In the genomic region with DNA sequence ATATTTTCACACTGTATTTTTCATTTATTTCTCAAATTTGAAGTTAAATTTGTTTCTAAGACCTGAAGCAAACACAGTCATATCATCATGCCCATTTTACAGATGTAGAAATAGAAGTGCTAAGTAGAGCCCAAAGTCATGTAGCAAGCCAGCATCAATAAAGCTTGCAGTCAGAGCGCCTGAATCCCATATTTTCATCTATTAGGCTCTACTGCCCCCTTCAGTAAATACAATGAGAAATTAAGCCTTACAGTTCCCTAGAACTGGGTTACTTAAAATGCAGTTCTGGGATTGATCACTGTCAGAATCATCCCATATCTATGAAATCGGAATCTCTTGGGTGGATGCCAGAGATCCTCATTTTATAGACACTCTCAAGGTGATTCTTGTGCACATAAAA, we compare ENCODE assay signal across 8 cellular contexts.
DNase-seq lines count a peak whose midpoint lies in the region; ATAC-seq and TF ChIP-seq lines count a peak whose summit lies in the region.

No MANE protein-coding gene starts in this region.

- no peak overlapping the region for H3K4me3 Mint-ChIP-seq in GM23338

- H3F3A ChIP-seq in GM23338 (replicated peaks; ENCODE audit: low read depth) (no peaks in the 10 kb centered on the region), neural cell (ENCODE audit: insufficient read depth, low read length, poor library complexity, severe bottlenecking) (no peaks in the 10 kb centered on the region)

- TF ChIP-seq RAD21 in neural cell (conservative IDR thresholded peaks at IDR 0.05), result peak; percentile 60

- no peaks in the 10 kb centered on the region for H3K36me3 ChIP-seq in GM23338 (ENCODE audit: insufficient read depth)
- no peaks in the 10 kb centered on the region for H3K36me3 ChIP-seq in neural cell (ENCODE audit: insufficient read depth, low read length)
- H3K36me3 ChIP-seq in effector memory CD4-positive, alpha-beta T cell (ENCODE audit: control insufficient read depth, insufficient read depth, low read length), result no peaks in the 10 kb centered on the region

- no peak overlapping the region for H3K4me2 ChIP-seq in GM23338
- no peak overlapping the region for H3K4me2 ChIP-seq in neural cell (ENCODE audit: low read length)

- H3K36me3 Mint-ChIP-seq in GM23338 (ENCODE audit: low read depth), result no peaks in the 10 kb centered on the region

- no peaks in the 10 kb centered on the region for H3K9me2 ChIP-seq in GM23338 (ENCODE audit: insufficient read depth)
- H3K9me2 ChIP-seq in neural cell (ENCODE audit: insufficient read depth, low read length), result no peaks in the 10 kb centered on the region

- no peak overlapping the region for H2AFZ ChIP-seq in GM23338
- no peak overlapping the region for H2AFZ ChIP-seq in neural cell (ENCODE audit: low read depth, low read length)

- H3K79me2 ChIP-seq in GM23338 (replicated peaks; ENCODE audit: insufficient read depth), result no peaks in the 10 kb centered on the region
- no peaks in the 10 kb centered on the region for H3K79me2 ChIP-seq in neural cell (replicated peaks; ENCODE audit: insufficient read depth, low read length)

- no peaks in the 10 kb centered on the region for H3K27me3 ChIP-seq in GM23338 (ENCODE audit: insufficient read depth)
- no peaks in the 10 kb centered on the region for H3K27me3 ChIP-seq in neural cell (ENCODE audit: insufficient read depth, low read depth, low read length)
- H3K27me3 ChIP-seq in effector memory CD4-positive, alpha-beta T cell (replicated peaks; ENCODE audit: control insufficient read depth, insufficient read depth, low read length, poor library complexity, severe bottlenecking), result no peaks in the 10 kb centered on the region

- TF ChIP-seq CTCF in GM23338 (conservative IDR thresholded peaks at IDR 0.05; ENCODE audit: low read depth in 2 of 2) (peak; percentile 66 to 68), neural cell (IDR thresholded peaks at IDR 0.05; ENCODE audit: poor library complexity, severe bottlenecking) (peak; percentile 45)

- peaks cover 13% of the 10 kb centered on the region; the same call in 1 of the 2 replicates for H3K4me1 ChIP-seq in GM23338 (ENCODE audit: insufficient read depth)
- H3K4me1 ChIP-seq in effector memory CD4-positive, alpha-beta T cell (ENCODE audit: control insufficient read depth, insufficient read depth, low read length, poor library complexity, severe bottlenecking), result no peaks in the 10 kb centered on the region

- no peak overlapping the region for H3K4me3 ChIP-seq in GM23338
- H3K4me3 ChIP-seq in neural cell (ENCODE audit: low read length), result no peak overlapping the region
- no peak overlapping the region for H3K4me3 ChIP-seq in effector memory CD4-positive, alpha-beta T cell (ENCODE audit: insufficient read depth, low read depth, low read length, poor library complexity, severe bottlenecking)

- DNase-seq in A172 (ENCODE audit: low spot score), result peak; percentile 72
- DNase-seq in GM23338 (ENCODE audit: low spot score), result peak; percentile 74
- DNase-seq in NCI-H526 treated with DMSO at 0.1 percent for 48 hours (lab: John Stamatoyannopoulos, UW), result peak; percentile 28
- peak; percentile 81 for DNase-seq in dermis blood vessel endothelial cell
- no peak for DNase-seq in effector memory CD4-positive, alpha-beta T cell
- no peak for DNase-seq in NCI-H2227 treated with DMSO at 0.1 percent for 48 hours (lab: John Stamatoyannopoulos, UW)

- H3K27me3 Mint-ChIP-seq in GM23338 (ENCODE audit: insufficient read depth, low read depth, poor library complexity), result no peaks in the 10 kb centered on the region

- H3K27ac ChIP-seq in GM23338 (ENCODE audit: low read depth) (no peak overlapping the region), neural cell (ENCODE audit: low read length) (no peak overlapping the region)
- H3K27ac ChIP-seq in effector memory CD4-positive, alpha-beta T cell (ENCODE audit: insufficient read depth, low read length, poor library complexity, severe bottlenecking), result no peak overlapping the region

- H3K4me1 Mint-ChIP-seq in GM23338, result peaks cover 39% of the 10 kb centered on the region

- no peak overlapping the region for H3K27ac Mint-ChIP-seq in GM23338

- H3K9me3 ChIP-seq in neural cell (ENCODE audit: low read length), result no peaks in the 10 kb centered on the region
- H3K9me3 ChIP-seq in effector memory CD4-positive, alpha-beta T cell (ENCODE audit: control insufficient read depth, low read length), result no peaks in the 10 kb centered on the region

- H3K9ac ChIP-seq in neural cell (ENCODE audit: low read length), result no peak overlapping the region

- H4K20me1 ChIP-seq in GM23338 (replicated peaks; ENCODE audit: insufficient read depth) (no peaks in the 10 kb centered on the region), neural cell (ENCODE audit: insufficient read depth) (no peaks in the 10 kb centered on the region)

- TF ChIP-seq EP300 in neural cell (conservative IDR thresholded peaks at IDR 0.05; ENCODE audit: poor library complexity, severe bottlenecking), result no peak

- ATAC-seq in GM23338 (peak; percentile 79), GM21786 (IDR thresholded peaks at IDR 0.05; ENCODE audit: unreplicated experiment) (no peak)

- H3K9me3 Mint-ChIP-seq in GM23338, result no peaks in the 10 kb centered on the region

TF ChIP-seq in GM23338, 12 proteins besides CTCF, POLR2A, EP300 and RAD21 (continues in another document):
- TF ChIP-seq CREB1 (CRISPR knock-in tag; IDR thresholded peaks at IDR 0.05; ENCODE audit: low read depth) (no peak), EZH2phosphoT487 (IDR thresholded peaks at IDR 0.05; ENCODE audit: unreplicated experiment) (no peak), POLR2AphosphoS5 (IDR thresholded peaks at IDR 0.05; ENCODE audit: low read depth) (no peak), ZNF331 (CRISPR knock-in tag; IDR thresholded peaks at IDR 0.05; ENCODE audit: low read depth) (no peak)
- TF ChIP-seq, protein P1, sequence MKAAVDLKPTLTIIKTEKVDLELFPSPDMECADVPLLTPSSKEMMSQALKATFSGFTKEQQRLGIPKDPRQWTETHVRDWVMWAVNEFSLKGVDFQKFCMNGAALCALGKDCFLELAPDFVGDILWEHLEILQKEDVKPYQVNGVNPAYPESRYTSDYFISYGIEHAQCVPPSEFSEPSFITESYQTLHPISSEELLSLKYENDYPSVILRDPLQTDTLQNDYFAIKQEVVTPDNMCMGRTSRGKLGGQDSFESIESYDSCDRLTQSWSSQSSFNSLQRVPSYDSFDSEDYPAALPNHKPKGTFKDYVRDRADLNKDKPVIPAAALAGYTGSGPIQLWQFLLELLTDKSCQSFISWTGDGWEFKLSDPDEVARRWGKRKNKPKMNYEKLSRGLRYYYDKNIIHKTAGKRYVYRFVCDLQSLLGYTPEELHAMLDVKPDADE (IDR thresholded peaks at IDR 0.05), result no peak

TF ChIP-seq in neural cell, 6 proteins besides CTCF, POLR2A, EP300 and RAD21:
- TF ChIP-seq SMC3 (conservative IDR thresholded peaks at IDR 0.05; ENCODE audit: poor library complexity) (peak; percentile 46), MXI1 (conservative IDR thresholded peaks at IDR 0.05; ENCODE audit: poor library complexity, severe bottlenecking) (no peak)

Comparison
In these comparisons a context has a peak if more than half of its experiments do, and no peak if none do; other contexts are left out.
1. DNase-seq: peak in A172 (single experiment), GM23338 (single experiment), NCI-H526 treated with DMSO at 0.1 percent for 48 hours (single experiment) and dermis blood vessel endothelial cell (single experiment); none in effector memory CD4-positive, alpha-beta T cell (0 of 3) and NCI-H2227 treated with DMSO at 0.1 percent for 48 hours (single experiment).